8 cellular contexts compared by ENCODE assay signal in the genomic region with DNA sequence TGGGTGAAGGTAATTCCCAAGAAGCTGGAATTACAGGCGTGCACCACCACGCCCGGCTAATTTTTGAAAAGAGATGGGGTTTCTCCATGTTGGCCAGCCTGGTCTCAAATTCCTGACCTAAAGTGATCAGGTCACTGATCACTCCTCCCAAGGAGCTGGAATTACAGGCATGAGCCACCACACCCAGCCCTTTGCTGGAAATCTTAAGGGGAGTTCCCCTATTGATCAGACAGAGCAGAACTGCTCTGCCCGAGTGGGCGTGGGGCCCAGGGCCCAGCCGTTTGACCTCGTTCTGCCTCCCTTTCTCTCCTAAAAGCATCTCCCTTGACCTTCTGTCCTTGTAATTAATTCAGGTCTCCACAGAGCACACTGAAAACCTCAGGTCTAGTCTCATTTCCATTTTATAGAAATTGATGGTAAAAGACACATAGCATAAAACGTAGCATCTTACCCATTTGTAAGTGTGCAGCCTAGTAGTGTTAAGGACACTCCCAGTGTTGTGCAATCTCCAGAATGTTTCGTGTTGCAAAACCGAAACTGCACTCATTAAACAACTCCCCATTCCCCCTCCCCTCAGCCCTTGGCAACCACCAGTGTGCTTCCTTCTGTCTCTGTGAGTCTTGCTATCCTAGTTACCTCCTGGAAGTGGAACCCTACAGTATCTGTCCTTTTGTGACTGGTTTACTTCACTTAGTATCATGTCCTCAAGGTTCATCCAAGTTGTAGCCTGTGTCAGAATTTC.
DNase-seq lines count a peak whose midpoint lies in the region; ATAC-seq, FAIRE-seq and TF ChIP-seq lines count a peak whose summit lies in the region.

No MANE protein-coding gene starts in this region.

- no peak overlapping the region for H3K27ac Mint-ChIP-seq in stimulated activated naive CD8-positive, alpha-beta T cell treated with anti-CD3 and anti-CD28 coated beads, Interleukin-15, amount 100 ng/mL, for 72 hours

- H3K79me2 ChIP-seq in OCI-LY3 (ENCODE audit: low read length), result no peaks in the 10 kb centered on the region

- H3K4me2 ChIP-seq in OCI-LY3 (ENCODE audit: low read length), result peak overlapping the region; percentile 36

- no peaks in the 10 kb centered on the region for H3K9me3 Mint-ChIP-seq in stimulated activated naive CD8-positive, alpha-beta T cell treated with anti-CD3 and anti-CD28 coated beads, Interleukin-15, amount 100 ng/mL, for 72 hours

- in situ Hi-C loops in G401 (cut with HindIII; ENCODE audit: low sequenced_read_pairs), result no loop called here
- in situ Hi-C loops in T47D (cut with HindIII; ENCODE audit: low pct_unique_long_range_greater_than_20kb, low sequenced_read_pairs), result no loop called here

- no peak overlapping the region for H3K9ac ChIP-seq in OCI-LY3 (ENCODE audit: low read length)

- no peak for TF ChIP-seq CTCF in OCI-LY3 (IDR thresholded peaks at IDR 0.05; ENCODE audit: low read depth, low read length)

- no peaks in the 10 kb centered on the region for H4K20me1 ChIP-seq in OCI-LY3 (ENCODE audit: insufficient read depth, low read length)

- no peaks in the 10 kb centered on the region for H3K9me3 ChIP-seq in OCI-LY3 (ENCODE audit: insufficient read depth, low read length)

- peaks cover 37% of the 10 kb centered on the region for H3K4me1 Mint-ChIP-seq in stimulated activated naive CD8-positive, alpha-beta T cell treated with anti-CD3 and anti-CD28 coated beads, Interleukin-15, amount 100 ng/mL, for 72 hours

- peaks cover 10% of the 10 kb centered on the region for H3K4me1 ChIP-seq in OCI-LY3 (ENCODE audit: low read length)

- no peak overlapping the region for H3K4me3 ChIP-seq in OCI-LY3 (ENCODE audit: low read length)

- no peak for FAIRE-seq in frontal cortex (lab: Jason Lieb, UNC)

- H3K27me3 ChIP-seq in OCI-LY3 (ENCODE audit: low read depth, low read length), result peaks cover 4% of the 10 kb centered on the region

- H3K36me3 ChIP-seq in OCI-LY3 (replicated peaks; ENCODE audit: low read depth, low read length), result no peaks in the 10 kb centered on the region

- H3K27ac ChIP-seq in OCI-LY3 (ENCODE audit: low read length), result no peak overlapping the region

- peak overlapping the region; percentile 4 to 25 for H3K4me3 Mint-ChIP-seq in stimulated activated naive CD8-positive, alpha-beta T cell treated with anti-CD3 and anti-CD28 coated beads, Interleukin-15, amount 100 ng/mL, for 72 hours

- H2AFZ ChIP-seq in OCI-LY3 (ENCODE audit: low read depth, low read length), result no peak overlapping the region

- peaks cover 20% of the 10 kb centered on the region for H3K27me3 Mint-ChIP-seq in stimulated activated naive CD8-positive, alpha-beta T cell treated with anti-CD3 and anti-CD28 coated beads, Interleukin-15, amount 100 ng/mL, for 72 hours

- ATAC-seq in HG03103 (IDR thresholded peaks at IDR 0.05; ENCODE audit: low read depth, unreplicated experiment) (peak; percentile 64), GM21619 (IDR thresholded peaks at IDR 0.05; ENCODE audit: unreplicated experiment) (no peak)
- ATAC-seq in stimulated activated naive CD8-positive, alpha-beta T cell treated with anti-CD3 and anti-CD28 coated beads, Interleukin-15, amount 100 ng/mL, for 72 hours, result peak; percentile 70

- DNase-seq in G401 (ENCODE audit: low spot score) (peak; percentile 72), T47D (ENCODE audit: low read depth in 1 of 2, low spot score in 1 of 2) (peak; percentile 31 to 78), left kidney (ENCODE audit: low read depth, low spot score) (peak; percentile 85), frontal cortex (ENCODE audit: low spot score in 2 of 2) (no peak)
- DNase-seq in stimulated activated naive CD8-positive, alpha-beta T cell treated with anti-CD3 and anti-CD28 coated beads, Interleukin-15, amount 100 ng/mL, for 72 hours, result peak in 1 of 2 donors; percentile 21

Comparison
In these comparisons a context has a peak if more than half of its experiments do, and no peak if none do; other contexts are left out.
1. DNase-seq: peak in G401 (single experiment), T47D (2 of 2) and left kidney (single experiment); none in frontal cortex (0 of 2).